ENCODE assay signal across 7 cellular contexts in the genomic region with DNA sequence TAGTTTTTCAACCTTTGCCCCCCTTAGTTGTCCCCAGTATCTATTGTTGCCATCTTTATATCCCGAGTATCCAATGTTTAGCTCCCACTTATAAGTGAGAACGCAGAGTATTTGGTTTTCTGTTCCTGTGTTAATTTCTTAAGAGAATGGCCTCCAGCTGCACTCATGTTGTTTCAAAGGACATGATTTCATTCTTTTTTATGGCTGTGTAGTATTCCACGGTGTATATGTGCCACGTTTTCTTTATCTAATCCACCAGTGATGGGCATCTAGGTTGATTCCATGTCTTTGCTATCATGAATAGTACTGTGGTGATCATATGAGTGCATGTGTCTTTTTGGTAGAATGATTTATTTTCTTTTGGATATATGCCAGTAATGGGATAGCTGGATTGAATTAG.
"Had no signal": no experiment of that assay in that cellular context is flagged by ENCODE, and none has a peak within 500 bp of the region (broad histone marks: within the 10 kb centered on the region; RNA-seq: fewer than 3 reads in every experiment).

No MANE protein-coding gene starts in this region.

- H3K9ac ChIP-seq: KMS-11 had no signal

- DNase-seq: IMR-90, Kasumi-1, KBM-7, KG1 had no signal

- H3K4me2 ChIP-seq: KMS-11 had no signal

- FAIRE-seq: HepG2 had no signal

- H3K27ac ChIP-seq: HL-60, KMS-11 had no signal

- ATAC-seq: HepG2 had no signal
